Comparison of ENCODE assay signal across 8 cellular contexts in genomic region chr17:74211929-74212261, GRCh38. TPM values are rescaled to one million over a fixed set of nuclear protein-coding genes. Genes with fewer than 3 reads are reported as not detected.
A peak's percentile ranks its signal among the peaks of the same experiment; 100 is the strongest.
DNase-seq lines count a peak whose midpoint lies in the region; ATAC-seq and TF ChIP-seq lines count a peak whose summit lies in the region.

No MANE protein-coding gene starts in this region.

- peak overlapping the region in 3 of 4 donors; percentile 56 to 80 (median 64) for H3K27ac ChIP-seq in Peyer's patch
- H3K27ac ChIP-seq in parathyroid adenoma, result no peak overlapping the region

- H3K36me3 ChIP-seq in Peyer's patch, result peaks cover 0 to 31% (median 0%) of the 10 kb centered on the region in 3 donors
- H3K36me3 ChIP-seq in parathyroid adenoma (ENCODE audit: control insufficient read depth, insufficient read depth, low read length), result no peaks in the 10 kb centered on the region

- ATAC-seq in GM19455 (IDR thresholded peaks at IDR 0.05; ENCODE audit: unreplicated experiment) (no peak), GM21360 (IDR thresholded peaks at IDR 0.05; ENCODE audit: unreplicated experiment) (no peak), HG02798 (IDR thresholded peaks at IDR 0.05; ENCODE audit: poor library complexity, unreplicated experiment) (no peak)

- DNase-seq in ELF-1 (ENCODE audit: low read depth, low spot score), result peak; percentile 39
- DNase-seq in Peyer's patch, result no peak
- no peak for DNase-seq in epithelial cell of proximal tubule (ENCODE audit: low read depth)
- DNase-seq in G401 (ENCODE audit: low spot score), result no peak

- no peak overlapping the region for H3K4me2 ChIP-seq in parathyroid adenoma (ENCODE audit: low read length)

- no peak overlapping the region for H3K9ac ChIP-seq in parathyroid adenoma

- H3K79me2 ChIP-seq in parathyroid adenoma, result no peaks in the 10 kb centered on the region

- TF ChIP-seq CTCF in Peyer's patch (IDR thresholded peaks at IDR 0.05) (no peak), epithelial cell of proximal tubule (conservative IDR thresholded peaks at IDR 0.05; ENCODE audit: low read depth, low read length) (no peak), parathyroid adenoma (IDR thresholded peaks at IDR 0.05) (no peak)

- no peak for TF ChIP-seq POLR2A in Peyer's patch (IDR thresholded peaks at IDR 0.05)

- H2AFZ ChIP-seq in parathyroid adenoma, result no peak overlapping the region

- H3K4me1 ChIP-seq in Peyer's patch (peaks cover 0 to 52% (median 15%) of the 10 kb centered on the region in 4 donors), parathyroid adenoma (peaks cover 11% of the 10 kb centered on the region)

- in situ Hi-C loops in G401 (cut with HindIII; ENCODE audit: low sequenced_read_pairs), result no loop called here

- H3K4me3 ChIP-seq in Peyer's patch (peak overlapping the region in 3 of 4 donors; percentile 52 to 61 (median 61)), epithelial cell of proximal tubule (ENCODE audit: low read depth, low read length) (peak overlapping the region; percentile 68), parathyroid adenoma (ENCODE audit: low read depth, low read length) (peak overlapping the region; percentile 61)

- H3K9me3 ChIP-seq in Peyer's patch (no peaks in the 10 kb centered on the region), parathyroid adenoma (ENCODE audit: control insufficient read depth, low read length) (no peaks in the 10 kb centered on the region)

- H3K27me3 ChIP-seq in Peyer's patch (no peaks in the 10 kb centered on the region), parathyroid adenoma (ENCODE audit: control insufficient read depth, insufficient read depth, low read length) (peaks cover 2% of the 10 kb centered on the region)

RNA-seq across cellular contexts. Expression of gene TTYH2, which starts 1.5 kb away (rescaled TPM):
- total RNA-seq in Peyer's patch (10 to 100 TPM in 1 of 4 donors, 1 to 10 TPM in 3; 1.2 to 24.8 (median 3.1) TPM), epithelial cell of proximal tubule (0.29 and 1.2 TPM in 2 replicates)
- total RNA-seq in G401 (2014; rRNA removed; shearing (Covaris generic)), result 3.4 and 7.6 TPM in 2 replicates

RNA-seq across cellular contexts. Expression of gene RPL38, which starts 8.4 kb away (rescaled TPM):
- 100 to 1,000 TPM; 222 to 392 (median 289) TPM for total RNA-seq in Peyer's patch
- 617 and 721 TPM in 2 replicates for total RNA-seq in epithelial cell of proximal tubule
- 1,888 and 3,125 TPM in 2 replicates for total RNA-seq in G401 (2014; rRNA removed; shearing (Covaris generic))
